ENCODE assay signal across 18 cellular contexts in genomic region chrX:41233988-41234387, GRCh38.
DNase-seq lines count a peak whose midpoint lies in the region; ATAC-seq, FAIRE-seq and TF ChIP-seq lines count a peak whose summit lies in the region.
"Had no signal": no experiment of that assay in that cellular context is flagged by ENCODE, and none has a peak within 500 bp of the region (broad histone marks: within the 10 kb centered on the region; RNA-seq: fewer than 3 reads in every experiment).

No MANE protein-coding gene starts in this region.

- ATAC-seq in K562, result no peak
- no peak for ATAC-seq in HG03439 (IDR thresholded peaks at IDR 0.05; ENCODE audit: unreplicated experiment)
- ATAC-seq: CD8-positive, alpha-beta T cell had no signal

- intact Hi-C loops in K562 (cut with micrococcal nuclease) (no loop called here), esophagus squamous epithelium (cut with DNase I) (no loop called here)

- CTCF ChIA-PET in HEK293 (lab: Yijun Ruan, JAX) (interaction anchor here (0.6 to 1.6 kb wide), 2 partner anchors 53 to 182 kb away, joined by 3 to 6 read pairs; no protein-coding TSS in a partner anchor), K562 (lab: Yijun Ruan, JAX; ENCODE audit: low intra/inter-chr PET ratio) (no interaction called here)

- no peak for TF ChIP-seq EP300 in K562 (IDR thresholded peaks at IDR 0.05; ENCODE audit: low read length)

- in situ Hi-C loops in K562 (cut with MboI), result no loop called here
- in situ Hi-C loops in GM13976 (cut with MboI; ENCODE audit: low sequenced_read_pairs, unreplicated experiment), result no loop called here

- no peak for TF ChIP-seq POLR2A in K562 (conservative IDR thresholded peaks at IDR 0.05)
- no peak for TF ChIP-seq POLR2A in esophagus squamous epithelium (IDR thresholded peaks at IDR 0.05)

- FAIRE-seq in K562 (lab: Jason Lieb, UNC), result no peak
- FAIRE-seq: H1 had no signal

- H3K9ac ChIP-seq in K562 (ENCODE audit: insufficient read depth in 1 of 2, low read depth in 2 of 2, low read length in 2 of 2) (no peak overlapping the region), liver (ENCODE audit: low read depth in 1 of 2, low read length in 2 of 2) (no peak overlapping the region)
- H3K9ac ChIP-seq: BLaER1 had no signal

- no peaks in the 10 kb centered on the region for H3K79me2 ChIP-seq in K562 (ENCODE audit: control insufficient read depth, insufficient read depth, low read length)

- DNase-seq in K562 (ENCODE audit: extremely low read depth in 1 of 4, low spot score in 3 of 4) (no peak), epithelial cell of esophagus (ENCODE audit: low read depth) (peak; percentile 23), esophagus squamous epithelium (lab: John Stamatoyannopoulos, UW) (no peak), NCI-H2227 treated with DMSO at 0.1 percent for 48 hours (lab: John Stamatoyannopoulos, UW) (no peak), GM13976 (ENCODE audit: low spot score) (no peak)
- DNase-seq: Caco-2; CD4-positive, CD25-positive, alpha-beta regulatory T cell; CD8-positive, alpha-beta T cell; DMS153; DND-41; H7; HCEC 1CT had no signal

- POLR2A ChIA-PET in HEK293 (lab: Yijun Ruan, JAX), result no interaction called here
- POLR2A ChIA-PET in K562 (lab: Yijun Ruan, JAX), result no interaction called here

- no peaks in the 10 kb centered on the region for H4K20me1 ChIP-seq in K562 (replicated peaks; ENCODE audit: control insufficient read depth, insufficient read depth, low read length)
- H4K20me1 ChIP-seq: BLaER1 had no signal

- no peak overlapping the region for H3K4me2 ChIP-seq in K562 (ENCODE audit: insufficient read depth, low read length)
- H3K4me2 ChIP-seq: BLaER1 had no signal

- no peaks in the 10 kb centered on the region for H3K9me1 ChIP-seq in K562 (ENCODE audit: control insufficient read depth, insufficient read depth, low read length)

- no peak overlapping the region for H2AFZ ChIP-seq in K562 (ENCODE audit: low read depth, low read length)

- H3K9me3 ChIP-seq in HEK293 (ENCODE audit: control insufficient read depth, insufficient read depth, low read depth, low read length), result no peaks in the 10 kb centered on the region
- H3K9me3 ChIP-seq in K562 (replicated peaks; ENCODE audit: control insufficient read depth, insufficient read depth, low read depth, low read length), result no peaks in the 10 kb centered on the region
- no peaks in the 10 kb centered on the region for H3K9me3 ChIP-seq in liver (ENCODE audit: control insufficient read depth in 4 of 4, low read length in 3 of 4)
- no peaks in the 10 kb centered on the region for H3K9me3 ChIP-seq in esophagus squamous epithelium
- H3K9me3 ChIP-seq: BLaER1, Caco-2 had no signal

- H3K27ac ChIP-seq in HEK293 (ENCODE audit: extremely low read depth, low read depth, low read length) (no peak overlapping the region), K562 (ENCODE audit: extremely low read depth, low read depth, low read length) (no peak overlapping the region), liver (ENCODE audit: low read depth in 1 of 2, low read length in 2 of 2) (no peak overlapping the region), esophagus squamous epithelium (no peak overlapping the region)
- H3K27ac ChIP-seq: BLaER1, C4-2B had no signal

- TF ChIP-seq CTCF in HEK293 (tag by site-specific recombination; IDR thresholded peaks at IDR 0.05), result no peak
- TF ChIP-seq CTCF in K562 (IDR thresholded peaks at IDR 0.05 in 2 of 3, conservative IDR thresholded peaks at IDR 0.05 in 1 of 3; ENCODE audit: insufficient read depth in 2 of 3, low read depth in 1 of 3, low read length in 3 of 3), result no peak
- no peak for TF ChIP-seq CTCF in epithelial cell of esophagus (IDR thresholded peaks at IDR 0.05; ENCODE audit: insufficient read depth, low read depth, low read length, missing control alignments)
- no peak for TF ChIP-seq CTCF in liver (IDR thresholded peaks at IDR 0.05; ENCODE audit: low read depth, low read length, missing input control)
- no peak for TF ChIP-seq CTCF in esophagus squamous epithelium (IDR thresholded peaks at IDR 0.05)
- TF ChIP-seq CTCF in GM13976 (IDR thresholded peaks at IDR 0.05; ENCODE audit: borderline replicate concordance, control extremely low read depth, extremely low read depth, insufficient read depth, missing control alignments), result no peak

- peaks cover 50 to 52% of the 10 kb centered on the region in 2 experiments for H3K36me3 ChIP-seq in HEK293 (ENCODE audit: control insufficient read depth in 2 of 2, insufficient read depth in 1 of 2, low read length in 2 of 2)
- H3K36me3 ChIP-seq in K562 (ENCODE audit: control insufficient read depth, insufficient read depth, low read length), result peaks cover 39% of the 10 kb centered on the region; the same call in 2 of the 3 replicates
- H3K36me3 ChIP-seq in liver (ENCODE audit: control insufficient read depth in 4 of 4, insufficient read depth in 3 of 4, low read depth in 1 of 4, low read length in 3 of 4), result peaks cover 3 to 40% (median 23%) of the 10 kb centered on the region in 4 donors
- H3K36me3 ChIP-seq in esophagus squamous epithelium, result peaks cover 3 to 45% (median 4%) of the 10 kb centered on the region in 3 donors

- H3K4me3 ChIP-seq in HEK293 (ENCODE audit: low read depth, low read length), result no peak overlapping the region
- no peak overlapping the region for H3K4me3 ChIP-seq in K562
- no peak overlapping the region for H3K4me3 ChIP-seq in epithelial cell of esophagus (ENCODE audit: low read length)
- no peak overlapping the region for H3K4me3 ChIP-seq in liver (ENCODE audit: low read depth in 1 of 3, low read length in 3 of 3)
- H3K4me3 ChIP-seq in esophagus squamous epithelium, result no peak overlapping the region
- H3K4me3 ChIP-seq: BLaER1 had no signal

- H3K4me1 ChIP-seq in HEK293 (ENCODE audit: control insufficient read depth, insufficient read depth, low read length), result no peaks in the 10 kb centered on the region
- no peaks in the 10 kb centered on the region; a peak in 1 of 5 replicates for H3K4me1 ChIP-seq in K562 (replicated peaks in 1 of 2; ENCODE audit: control insufficient read depth in 2 of 2, insufficient read depth in 2 of 2, low read length in 2 of 2)
- peaks cover 0 to 3% (median 0%) of the 10 kb centered on the region in 4 donors for H3K4me1 ChIP-seq in liver (ENCODE audit: control insufficient read depth in 4 of 4, insufficient read depth in 4 of 4, low read length in 3 of 4)
- H3K4me1 ChIP-seq in esophagus squamous epithelium, result peaks cover 0 to 22% (median 0%) of the 10 kb centered on the region in 3 donors
- H3K4me1 ChIP-seq: Caco-2 had no signal

- H3K27me3 ChIP-seq in K562 (ENCODE audit: control insufficient read depth in 2 of 2, insufficient read depth in 2 of 2, low read length in 2 of 2) (no peaks in the 10 kb centered on the region), liver (ENCODE audit: control insufficient read depth in 4 of 4, insufficient read depth in 4 of 4, low read length in 3 of 4) (no peaks in the 10 kb centered on the region), esophagus squamous epithelium (no peaks in the 10 kb centered on the region)
- H3K27me3 ChIP-seq: BLaER1 had no signal

- TF ChIP-seq RAD21 in K562 (CRISPR knock-in tag; conservative IDR thresholded peaks at IDR 0.05 in 1 of 2, IDR thresholded peaks at IDR 0.05 in 1 of 2) (no peak), liver (IDR thresholded peaks at IDR 0.05) (no peak)

- BruUV-seq in K562 (replicated peaks; lab: Mats Ljungman, UMichigan), result no TSS peak

TF ChIP-seq in HEK293, 187 proteins besides CTCF, POLR2A, EP300 and RAD21:
- TF ChIP-seq, protein P1, sequence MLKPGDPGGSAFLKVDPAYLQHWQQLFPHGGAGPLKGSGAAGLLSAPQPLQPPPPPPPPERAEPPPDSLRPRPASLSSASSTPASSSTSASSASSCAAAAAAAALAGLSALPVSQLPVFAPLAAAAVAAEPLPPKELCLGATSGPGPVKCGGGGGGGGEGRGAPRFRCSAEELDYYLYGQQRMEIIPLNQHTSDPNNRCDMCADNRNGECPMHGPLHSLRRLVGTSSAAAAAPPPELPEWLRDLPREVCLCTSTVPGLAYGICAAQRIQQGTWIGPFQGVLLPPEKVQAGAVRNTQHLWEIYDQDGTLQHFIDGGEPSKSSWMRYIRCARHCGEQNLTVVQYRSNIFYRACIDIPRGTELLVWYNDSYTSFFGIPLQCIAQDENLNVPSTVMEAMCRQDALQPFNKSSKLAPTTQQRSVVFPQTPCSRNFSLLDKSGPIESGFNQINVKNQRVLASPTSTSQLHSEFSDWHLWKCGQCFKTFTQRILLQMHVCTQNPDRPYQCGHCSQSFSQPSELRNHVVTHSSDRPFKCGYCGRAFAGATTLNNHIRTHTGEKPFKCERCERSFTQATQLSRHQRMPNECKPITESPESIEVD (tag by site-specific recombination; IDR thresholded peaks at IDR 0.05), result peak; percentile 52; the same call in 1 of the 2 replicates
- TF ChIP-seq ZBTB21 (tag by site-specific recombination; IDR thresholded peaks at IDR 0.05), result no peak

TF ChIP-seq in K562, 482 proteins besides CTCF, POLR2A, EP300 and RAD21:
- TF ChIP-seq KDM1A (IDR thresholded peaks at IDR 0.05), result peak; percentile 24 to 34; a peak in 2 of 4 replicates
- TF ChIP-seq BRD4 (IDR thresholded peaks at IDR 0.05), result no peak

TF ChIP-seq in liver, 16 proteins besides CTCF, POLR2A, EP300 and RAD21:
- TF ChIP-seq HNF4A (conservative IDR thresholded peaks at IDR 0.05), result peak; percentile 22 to 39
- TF ChIP-seq, protein P2, sequence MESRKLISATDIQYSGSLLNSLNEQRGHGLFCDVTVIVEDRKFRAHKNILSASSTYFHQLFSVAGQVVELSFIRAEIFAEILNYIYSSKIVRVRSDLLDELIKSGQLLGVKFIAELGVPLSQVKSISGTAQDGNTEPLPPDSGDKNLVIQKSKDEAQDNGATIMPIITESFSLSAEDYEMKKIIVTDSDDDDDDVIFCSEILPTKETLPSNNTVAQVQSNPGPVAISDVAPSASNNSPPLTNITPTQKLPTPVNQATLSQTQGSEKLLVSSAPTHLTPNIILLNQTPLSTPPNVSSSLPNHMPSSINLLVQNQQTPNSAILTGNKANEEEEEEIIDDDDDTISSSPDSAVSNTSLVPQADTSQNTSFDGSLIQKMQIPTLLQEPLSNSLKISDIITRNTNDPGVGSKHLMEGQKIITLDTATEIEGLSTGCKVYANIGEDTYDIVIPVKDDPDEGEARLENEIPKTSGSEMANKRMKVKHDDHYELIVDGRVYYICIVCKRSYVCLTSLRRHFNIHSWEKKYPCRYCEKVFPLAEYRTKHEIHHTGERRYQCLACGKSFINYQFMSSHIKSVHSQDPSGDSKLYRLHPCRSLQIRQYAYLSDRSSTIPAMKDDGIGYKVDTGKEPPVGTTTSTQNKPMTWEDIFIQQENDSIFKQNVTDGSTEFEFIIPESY (IDR thresholded peaks at IDR 0.05), result no peak
- TF ChIP-seq FOXA2 (IDR thresholded peaks at IDR 0.05), result no peak
- no peak for TF ChIP-seq YY1 (IDR thresholded peaks at IDR 0.05)
- peak; percentile 35 for TF ChIP-seq NR2F2 (IDR thresholded peaks at IDR 0.05)
- TF ChIP-seq HNF4G (IDR thresholded peaks at IDR 0.05), result no peak
- no peak for TF ChIP-seq FOXA1 (IDR thresholded peaks at IDR 0.05)
